In genomic region chr10:119725550-119726290, GRCh38 we compare ENCODE assay signal across 7 cellular contexts. TPM values are rescaled to one million over a fixed set of nuclear protein-coding genes. Genes with fewer than 3 reads are reported as not detected.
DNase-seq lines count a peak whose midpoint lies in the region; ATAC-seq, FAIRE-seq and TF ChIP-seq lines count a peak whose summit lies in the region.

Gene INPP5F (plus strand): TSS chr10:119726050. CDS start chr10:119726263, 213 bp downstream.

- H3K27ac ChIP-seq in astrocyte (ENCODE audit: low read depth, low read length), result peak within 1 kb of the TSS; percentile 71

- peaks cover 17% of the 10 kb centered on the region for H3K4me1 ChIP-seq in astrocyte (ENCODE audit: insufficient read depth, low read length)

- peaks cover 2% of the 10 kb centered on the region for H3K27me3 Mint-ChIP-seq in T-helper 2 cell treated with Interferon-gamma antibody and Interleukin-4, amounts not matched to agents 5 μg/mL and 100 μg/mL, for 36 hours (ENCODE audit: low read depth)
- no peaks in the 10 kb centered on the region for H3K27me3 Mint-ChIP-seq in astrocyte (ENCODE audit: low read depth, unreplicated experiment)

- H3K4me1 Mint-ChIP-seq in T-helper 2 cell treated with Interferon-gamma antibody and Interleukin-4, amounts not matched to agents 5 μg/mL and 100 μg/mL, for 36 hours (ENCODE audit: low read depth), result peaks cover 37% of the 10 kb centered on the region
- H3K4me1 Mint-ChIP-seq in astrocyte (ENCODE audit: low read depth, unreplicated experiment), result peaks cover 29% of the 10 kb centered on the region

- peak within 1 kb of the TSS; percentile 71 for H3K4me3 ChIP-seq in astrocyte (ENCODE audit: insufficient read depth, low read depth, low read length)

- H3K9ac ChIP-seq in astrocyte (ENCODE audit: low read length), result peak within 1 kb of the TSS; percentile 85

- H4K20me1 ChIP-seq in astrocyte (ENCODE audit: insufficient read depth, low read length), result peaks cover 5% of the 10 kb centered on the region

- peak within 1 kb of the TSS; percentile 89 for H3K4me3 Mint-ChIP-seq in T-helper 2 cell treated with Interferon-gamma antibody and Interleukin-4, amounts not matched to agents 5 μg/mL and 100 μg/mL, for 36 hours
- peak within 1 kb of the TSS; percentile 91 for H3K4me3 Mint-ChIP-seq in astrocyte (ENCODE audit: unreplicated experiment)

- DNase-seq in NCI-H187 treated with DMSO at 0.1 percent for 48 hours (lab: John Stamatoyannopoulos, UW), result peak; percentile 87
- DNase-seq in T-helper 2 cell treated with Interferon-gamma antibody and Interleukin-4, amounts not matched to agents 5 μg/mL and 100 μg/mL, for 36 hours (ENCODE audit: low spot score), result peak; percentile 96
- peak; percentile 92 for DNase-seq in astrocyte (ENCODE audit: low read depth)
- DNase-seq in hepatic stellate cell (ENCODE audit: low spot score), result peak; percentile 99
- peak; percentile 87 for DNase-seq in renal cortical epithelial cell (ENCODE audit: low read depth)

- no peaks in the 10 kb centered on the region for H3K9me3 ChIP-seq in astrocyte (ENCODE audit: insufficient read depth, low read depth, low read length)

- no peak for TF ChIP-seq CTCF in astrocyte (IDR thresholded peaks at IDR 0.05; ENCODE audit: insufficient read depth, low read depth, low read length)

- ATAC-seq in GM18499 (IDR thresholded peaks at IDR 0.05; ENCODE audit: insufficient read depth, unreplicated experiment), result peak; percentile 54
- ATAC-seq in HG02970 (IDR thresholded peaks at IDR 0.05; ENCODE audit: low FRiP score, unreplicated experiment), result peak; percentile 92

- no peaks in the 10 kb centered on the region for H3K36me3 ChIP-seq in astrocyte (ENCODE audit: insufficient read depth, low read length)

- H3K27ac Mint-ChIP-seq in T-helper 2 cell treated with Interferon-gamma antibody and Interleukin-4, amounts not matched to agents 5 μg/mL and 100 μg/mL, for 36 hours, result peak within 1 kb of the TSS; percentile 76
- H3K27ac Mint-ChIP-seq in astrocyte (ENCODE audit: unreplicated experiment), result peak within 1 kb of the TSS; percentile 75

- H3K79me2 ChIP-seq in astrocyte (ENCODE audit: insufficient read depth, low read length), result peaks cover 35% of the 10 kb centered on the region

- peaks cover 3% of the 10 kb centered on the region for H3K36me3 Mint-ChIP-seq in T-helper 2 cell treated with Interferon-gamma antibody and Interleukin-4, amounts not matched to agents 5 μg/mL and 100 μg/mL, for 36 hours (ENCODE audit: low read depth)
- no peaks in the 10 kb centered on the region for H3K36me3 Mint-ChIP-seq in astrocyte (ENCODE audit: low read depth, unreplicated experiment)

- H3K4me2 ChIP-seq in astrocyte (ENCODE audit: low read length), result peak within 1 kb of the TSS; percentile 83

- H2AFZ ChIP-seq in astrocyte (ENCODE audit: low read depth, low read length), result peak within 1 kb of the TSS; percentile 82

- peaks cover 1% of the 10 kb centered on the region for H3K9me3 Mint-ChIP-seq in T-helper 2 cell treated with Interferon-gamma antibody and Interleukin-4, amounts not matched to agents 5 μg/mL and 100 μg/mL, for 36 hours
- no peaks in the 10 kb centered on the region for H3K9me3 Mint-ChIP-seq in astrocyte (ENCODE audit: unreplicated experiment)

- FAIRE-seq in astrocyte (lab: Jason Lieb, UNC), result no peak

- no peaks in the 10 kb centered on the region for H3K27me3 ChIP-seq in astrocyte (ENCODE audit: insufficient read depth, low read length)

RNA-seq across cellular contexts. Expression of gene INPP5F, which starts in this region (rescaled TPM):
- total RNA-seq in astrocyte (101 and 102 TPM in 2 replicates), renal cortical epithelial cell (19.3 and 24.4 TPM in 2 replicates)

Comparison
In these comparisons a context has a peak if more than half of its experiments do, and no peak if none do; other contexts are left out.
1. Peak in every context shown above with its lines: DNase-seq, ATAC-seq, H3K4me3 ChIP-seq and H3K27ac ChIP-seq.